ENCODE assay signal across 1 cellular context in genomic region chr11:69667619-69668604, GRCh38.
TF ChIP-seq lines count a peak whose summit lies in the region.

No MANE protein-coding gene starts in this region.

TF ChIP-seq in HepG2, 621 proteins besides CTCF, POLR2A, EP300 and RAD21 (continued from another document):
- TF ChIP-seq, protein P1, sequence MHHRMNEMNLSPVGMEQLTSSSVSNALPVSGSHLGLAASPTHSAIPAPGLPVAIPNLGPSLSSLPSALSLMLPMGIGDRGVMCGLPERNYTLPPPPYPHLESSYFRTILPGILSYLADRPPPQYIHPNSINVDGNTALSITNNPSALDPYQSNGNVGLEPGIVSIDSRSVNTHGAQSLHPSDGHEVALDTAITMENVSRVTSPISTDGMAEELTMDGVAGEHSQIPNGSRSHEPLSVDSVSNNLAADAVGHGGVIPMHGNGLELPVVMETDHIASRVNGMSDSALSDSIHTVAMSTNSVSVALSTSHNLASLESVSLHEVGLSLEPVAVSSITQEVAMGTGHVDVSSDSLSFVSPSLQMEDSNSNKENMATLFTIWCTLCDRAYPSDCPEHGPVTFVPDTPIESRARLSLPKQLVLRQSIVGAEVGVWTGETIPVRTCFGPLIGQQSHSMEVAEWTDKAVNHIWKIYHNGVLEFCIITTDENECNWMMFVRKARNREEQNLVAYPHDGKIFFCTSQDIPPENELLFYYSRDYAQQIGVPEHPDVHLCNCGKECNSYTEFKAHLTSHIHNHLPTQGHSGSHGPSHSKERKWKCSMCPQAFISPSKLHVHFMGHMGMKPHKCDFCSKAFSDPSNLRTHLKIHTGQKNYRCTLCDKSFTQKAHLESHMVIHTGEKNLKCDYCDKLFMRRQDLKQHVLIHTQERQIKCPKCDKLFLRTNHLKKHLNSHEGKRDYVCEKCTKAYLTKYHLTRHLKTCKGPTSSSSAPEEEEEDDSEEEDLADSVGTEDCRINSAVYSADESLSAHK (CRISPR knock-in tag; IDR thresholded peaks at IDR 0.05; ENCODE audit: borderline replicate concordance), result no peak
